Comparison of ENCODE assay signal across 29 cellular contexts in genomic region chr3:178019645-178020044, GRCh38.
"Had no signal": no experiment of that assay in that cellular context is flagged by ENCODE, and none has a peak within 500 bp of the region (broad histone marks: within the 10 kb centered on the region; RNA-seq: fewer than 3 reads in every experiment).

No MANE protein-coding gene starts in this region.

- ATAC-seq: stimulated activated effector memory CD8-positive, alpha-beta T cell treated with anti-CD3 and anti-CD28 coated beads, Interleukin-12 subunit alpha, Interleukin-12 subunit beta, amount 100 ng/mL, for 72 hours; stimulated activated memory B cell treated with anti-CD40 and anti-IgM and Interleukin-4, amounts not matched to agents 10 μg/mL and 1 μg/mL and 100 μg/mL, for 72 hours; stimulated activated naive B cell treated with anti-CD40 and anti-IgM and Interleukin-4, amounts not matched to agents 10 μg/mL and 1 μg/mL and 100 μg/mL, for 72 hours; stimulated activated naive CD8-positive, alpha-beta T cell treated with anti-CD3 and anti-CD28 coated beads, Interleukin-15, amount 100 ng/mL, for 72 hours; stimulated activated naive CD8-positive, alpha-beta T cell treated with anti-CD3 and anti-CD28 coated beads, Interleukin-15, Interleukin-2, amounts not matched to agents 100 U/mL and 50 U/mL, for 24 hours; upper lobe of right lung had no signal

- DNase-seq: stimulated activated CD4-positive, alpha-beta T cell treated with anti-CD3 and anti-CD28 coated beads, Interleukin-2, amount 100 ng/mL, for 48 hours; stimulated activated CD4-positive, alpha-beta T cell treated with anti-CD3 and anti-CD28 coated beads, Interleukin-4, amount 100 ng/mL, for 1 hour; stimulated activated CD4-positive, alpha-beta T cell treated with anti-CD3 and anti-CD28 coated beads, Interleukin-4, amount 100 ng/mL, for 24 hours; stimulated activated CD4-positive, alpha-beta T cell treated with anti-CD3 and anti-CD28 coated beads, Interleukin-4, amount 100 ng/mL, for 4 hours; stimulated activated CD8-positive, alpha-beta memory T cell treated with anti-CD3 and anti-CD28 coated beads, Interleukin-4, amount 100 ng/mL, for 48 hours; stimulated activated naive B cell treated with anti-CD40 and anti-IgM and Interleukin-4, amounts not matched to agents 10 μg/mL and 1 μg/mL and 100 μg/mL, for 72 hours; stimulated activated naive CD4-positive, alpha-beta T cell; stimulated activated naive CD4-positive, alpha-beta T cell treated with Interleukin-2 at 50 U/mL for 16 hours; stimulated activated naive CD8-positive, alpha-beta T cell treated with anti-CD3 and anti-CD28 coated beads, Interleukin-15, amount 100 ng/mL, for 72 hours; stimulated activated naive CD8-positive, alpha-beta T cell treated with anti-CD3 and anti-CD28 coated beads, Interleukin-15, Interleukin-2, amounts not matched to agents 100 U/mL and 50 U/mL, for 24 hours; stomach; substantia nigra; testis; thyroid gland; tibial artery; transverse colon; trophoblast cell; upper lobe of left lung; upper lobe of right lung; uterus had no signal

- H3K27ac ChIP-seq: stomach, suprapubic skin, testis, thoracic aorta, thyroid gland, tibial artery, tibial nerve, transverse colon, upper lobe of left lung, upper lobe of right lung, uterus, vagina had no signal

- H3K36me3 ChIP-seq: stomach, suprapubic skin, thoracic aorta, thyroid gland, tibial artery, tibial nerve, transverse colon, upper lobe of left lung, upper lobe of right lung, uterus, vagina had no signal

- H3K4me1 Mint-ChIP-seq: stimulated activated effector memory CD8-positive, alpha-beta T cell treated with anti-CD3 and anti-CD28 coated beads, Interleukin-12 subunit alpha, Interleukin-12 subunit beta, amount 100 ng/mL, for 72 hours; stimulated activated memory B cell treated with anti-CD40 and anti-IgM and Interleukin-4, amounts not matched to agents 10 μg/mL and 1 μg/mL and 100 μg/mL, for 72 hours; stimulated activated naive B cell treated with anti-CD40 and anti-IgM and Interleukin-4, amounts not matched to agents 10 μg/mL and 1 μg/mL and 100 μg/mL, for 72 hours had no signal

- H3K27ac Mint-ChIP-seq: stimulated activated effector memory CD8-positive, alpha-beta T cell treated with anti-CD3 and anti-CD28 coated beads, Interleukin-12 subunit alpha, Interleukin-12 subunit beta, amount 100 ng/mL, for 72 hours; stimulated activated memory B cell treated with anti-CD40 and anti-IgM and Interleukin-4, amounts not matched to agents 10 μg/mL and 1 μg/mL and 100 μg/mL, for 72 hours; stimulated activated naive B cell treated with anti-CD40 and anti-IgM and Interleukin-4, amounts not matched to agents 10 μg/mL and 1 μg/mL and 100 μg/mL, for 72 hours; stimulated activated naive CD8-positive, alpha-beta T cell treated with anti-CD3 and anti-CD28 coated beads, Interleukin-15, amount 100 ng/mL, for 72 hours; stimulated activated naive CD8-positive, alpha-beta T cell treated with anti-CD3 and anti-CD28 coated beads, Interleukin-15, Interleukin-2, amounts not matched to agents 100 ng/mL and 50 ng/mL, for 24 hours; type B pancreatic cell had no signal

- FAIRE-seq: urothelium cell line had no signal

- H3K4me3 ChIP-seq: stomach, suprapubic skin, testis, thoracic aorta, thyroid gland, tibial artery, tibial nerve, transverse colon, upper lobe of left lung, upper lobe of right lung, uterus, vagina had no signal

- H3K4me1 ChIP-seq: stomach, suprapubic skin, testis, tibial artery, tibial nerve, transverse colon, upper lobe of left lung, upper lobe of right lung, uterus, vagina had no signal

- H3K9me3 ChIP-seq: stomach, suprapubic skin, testis, thoracic aorta, thyroid gland, tibial artery, tibial nerve, transverse colon, upper lobe of left lung, upper lobe of right lung, uterus, vagina had no signal

- H3K36me3 Mint-ChIP-seq: stimulated activated effector memory CD8-positive, alpha-beta T cell treated with anti-CD3 and anti-CD28 coated beads, Interleukin-12 subunit alpha, Interleukin-12 subunit beta, amount 100 ng/mL, for 72 hours; stimulated activated memory B cell treated with anti-CD40 and anti-IgM and Interleukin-4, amounts not matched to agents 10 μg/mL and 1 μg/mL and 100 μg/mL, for 72 hours; stimulated activated naive B cell treated with anti-CD40 and anti-IgM and Interleukin-4, amounts not matched to agents 10 μg/mL and 1 μg/mL and 100 μg/mL, for 72 hours; type B pancreatic cell had no signal

- H3K27me3 ChIP-seq: stomach, suprapubic skin, testis, thyroid gland, tibial artery, tibial nerve, transverse colon, upper lobe of left lung, upper lobe of right lung, uterus, vagina had no signal

- H3K4me3 Mint-ChIP-seq: stimulated activated effector memory CD8-positive, alpha-beta T cell treated with anti-CD3 and anti-CD28 coated beads, Interleukin-12 subunit alpha, Interleukin-12 subunit beta, amount 100 ng/mL, for 72 hours; stimulated activated memory B cell treated with anti-CD40 and anti-IgM and Interleukin-4, amounts not matched to agents 10 μg/mL and 1 μg/mL and 100 μg/mL, for 72 hours; stimulated activated naive B cell treated with anti-CD40 and anti-IgM and Interleukin-4, amounts not matched to agents 10 μg/mL and 1 μg/mL and 100 μg/mL, for 72 hours; stimulated activated naive CD8-positive, alpha-beta T cell treated with anti-CD3 and anti-CD28 coated beads, Interleukin-15, amount 100 ng/mL, for 72 hours; stimulated activated naive CD8-positive, alpha-beta T cell treated with anti-CD3 and anti-CD28 coated beads, Interleukin-15, Interleukin-2, amounts not matched to agents 100 ng/mL and 50 ng/mL, for 24 hours; type B pancreatic cell had no signal

- H3K9me3 Mint-ChIP-seq: stimulated activated effector memory CD8-positive, alpha-beta T cell treated with anti-CD3 and anti-CD28 coated beads, Interleukin-12 subunit alpha, Interleukin-12 subunit beta, amount 100 ng/mL, for 72 hours; stimulated activated memory B cell treated with anti-CD40 and anti-IgM and Interleukin-4, amounts not matched to agents 10 μg/mL and 1 μg/mL and 100 μg/mL, for 72 hours; stimulated activated naive B cell treated with anti-CD40 and anti-IgM and Interleukin-4, amounts not matched to agents 10 μg/mL and 1 μg/mL and 100 μg/mL, for 72 hours; stimulated activated naive CD8-positive, alpha-beta T cell treated with anti-CD3 and anti-CD28 coated beads, Interleukin-15, amount 100 ng/mL, for 72 hours; stimulated activated naive CD8-positive, alpha-beta T cell treated with anti-CD3 and anti-CD28 coated beads, Interleukin-15, Interleukin-2, amounts not matched to agents 100 ng/mL and 50 ng/mL, for 24 hours; type B pancreatic cell had no signal

- H3K27me3 Mint-ChIP-seq: stimulated activated naive CD8-positive, alpha-beta T cell treated with anti-CD3 and anti-CD28 coated beads, Interleukin-15, amount 100 ng/mL, for 72 hours; stimulated activated naive CD8-positive, alpha-beta T cell treated with anti-CD3 and anti-CD28 coated beads, Interleukin-15, Interleukin-2, amounts not matched to agents 100 ng/mL and 50 ng/mL, for 24 hours; type B pancreatic cell had no signal
